17 cellular contexts compared by ENCODE assay signal in genomic region chr10:130434446-130435385, GRCh38.
"Had no signal": no experiment of that assay in that cellular context is flagged by ENCODE, and none has a peak within 500 bp of the region (broad histone marks: within the 10 kb centered on the region; RNA-seq: fewer than 3 reads in every experiment).

No MANE protein-coding gene starts in this region.

- H3K27ac Mint-ChIP-seq: natural killer cell; stimulated activated effector memory CD8-positive, alpha-beta T cell treated with anti-CD3 and anti-CD28 coated beads, Interleukin-12 subunit alpha, Interleukin-12 subunit beta, amount 100 ng/mL, for 72 hours had no signal

- H3K9me3 ChIP-seq: colonic mucosa, gastrocnemius medialis, prostate gland, sigmoid colon, thyroid gland had no signal

- H3K4me3 Mint-ChIP-seq: central memory CD8-positive, alpha-beta T cell; natural killer cell; stimulated activated effector memory CD8-positive, alpha-beta T cell treated with anti-CD3 and anti-CD28 coated beads, Interleukin-12 subunit alpha, Interleukin-12 subunit beta, amount 100 ng/mL, for 72 hours had no signal

- ATAC-seq: gastrocnemius medialis; natural killer cell; right cardiac atrium; stimulated activated effector memory CD8-positive, alpha-beta T cell treated with anti-CD3 and anti-CD28 coated beads, Interleukin-12 subunit alpha, Interleukin-12 subunit beta, amount 100 ng/mL, for 72 hours had no signal

- H3K4me1 Mint-ChIP-seq: central memory CD8-positive, alpha-beta T cell; natural killer cell; stimulated activated effector memory CD8-positive, alpha-beta T cell treated with anti-CD3 and anti-CD28 coated beads, Interleukin-12 subunit alpha, Interleukin-12 subunit beta, amount 100 ng/mL, for 72 hours had no signal

- H3K36me3 ChIP-seq: colonic mucosa, gastrocnemius medialis, prostate gland, sigmoid colon, stomach, thyroid gland had no signal

- H3K4me3 ChIP-seq: colonic mucosa, gastrocnemius medialis, prostate gland, sigmoid colon, stomach, thyroid gland had no signal

- H3K27me3 ChIP-seq: colonic mucosa, gastrocnemius medialis, sigmoid colon, stomach, thyroid gland had no signal

- DNase-seq: colonic mucosa; dermis blood vessel endothelial cell; effector memory CD4-positive, alpha-beta T cell; foreskin fibroblast; gastrocnemius medialis; natural killer cell; right cardiac atrium; sigmoid colon; stimulated activated CD4-positive, alpha-beta T cell treated with anti-CD3 and anti-CD28 coated beads, Interleukin-2, amount 100 ng/mL, for 24 hours; stimulated activated CD4-positive, alpha-beta T cell treated with anti-CD3 and anti-CD28 coated beads, Interleukin-4, amount 100 ng/mL, for 24 hours; stimulated activated naive CD4-positive, alpha-beta T cell treated with Interleukin-2 at 50 U/mL for 16 hours; stomach; thyroid gland; trophoblast cell had no signal

- H3K36me3 Mint-ChIP-seq: natural killer cell; stimulated activated effector memory CD8-positive, alpha-beta T cell treated with anti-CD3 and anti-CD28 coated beads, Interleukin-12 subunit alpha, Interleukin-12 subunit beta, amount 100 ng/mL, for 72 hours had no signal

- H3K27me3 Mint-ChIP-seq: central memory CD8-positive, alpha-beta T cell had no signal

- H3K27ac ChIP-seq: colonic mucosa, gastrocnemius medialis, prostate gland, sigmoid colon, stomach, thyroid gland had no signal

- H3K4me1 ChIP-seq: colonic mucosa, gastrocnemius medialis, prostate gland, sigmoid colon, stomach, thyroid gland had no signal
